Comparison of ENCODE assay signal across 22 cellular contexts in genomic region chr15:75656331-75656730, GRCh38. TPM values are rescaled to one million over a fixed set of nuclear protein-coding genes. Genes with fewer than 3 reads are reported as not detected.
"Had no signal": no experiment of that assay in that cellular context is flagged by ENCODE, and none has a peak within 500 bp of the region (broad histone marks: within the 10 kb centered on the region; RNA-seq: fewer than 3 reads in every experiment).

No MANE protein-coding gene starts in this region.

- H3K36me3 Mint-ChIP-seq: activated CD8-positive, alpha-beta memory T cell treated with anti-CD3 and anti-CD28 coated beads, Interleukin-2, amount 10 ng/mL, durations not matched to agents 7 days and 5 days; activated naive CD4-positive, alpha-beta T cell treated with anti-CD3 and anti-CD28 coated beads, Interleukin-2, amount 50 U/mL, for 24 hours; brain had no signal

- H3K27me3 Mint-ChIP-seq: activated CD4-positive, alpha-beta T cell treated with anti-CD3 and anti-CD28 coated beads, Interleukin-2, amount 10 ng/mL, durations not matched to agents 24 days and 14 days; activated CD8-positive, alpha-beta memory T cell treated with anti-CD3 and anti-CD28 coated beads, Interleukin-2, amount 10 ng/mL, durations not matched to agents 7 days and 5 days; activated naive CD4-positive, alpha-beta T cell treated with anti-CD3 and anti-CD28 coated beads, Interleukin-2, amount 50 U/mL, for 24 hours; activated T-cell treated with anti-CD3 and anti-CD28 coated beads, Interleukin-2, amount 50 U/mL, for 24 hours; brain; T-helper 17 cell had no signal

- H3K27ac Mint-ChIP-seq: activated B cell treated with CpG ODN at 0.5 μM for 24 hours; activated CD4-positive, alpha-beta T cell treated with anti-CD3 and anti-CD28 coated beads, Interleukin-2, amount 10 ng/mL, durations not matched to agents 24 days and 14 days; activated CD8-positive, alpha-beta memory T cell treated with anti-CD3 and anti-CD28 coated beads, Interleukin-2, amount 10 ng/mL, durations not matched to agents 7 days and 5 days; activated naive CD4-positive, alpha-beta T cell treated with anti-CD3 and anti-CD28 coated beads, Interleukin-2, amount 50 U/mL, for 24 hours; activated T-cell treated with anti-CD3 and anti-CD28 coated beads, Interleukin-2, amount 50 U/mL, for 24 hours; activated T-helper 1 cell treated with anti-CD3 and anti-CD28 coated beads, Interleukin-12 subunit alpha, Interleukin-12 subunit beta, Interleukin-2, Interleukin-4 antibody, amounts not matched to agents 30 ng/mL and 10 ng/mL and 1 ng/mL, durations not matched to agents 14 hours and 24 hours and 36 hours; T-helper 17 cell had no signal

- ATAC-seq: activated CD8-positive, alpha-beta memory T cell treated with anti-CD3 and anti-CD28 coated beads, Interleukin-2, amount 10 ng/mL, durations not matched to agents 7 days and 5 days; T-helper 17 cell had no signal

- H3K4me1 Mint-ChIP-seq: activated B cell treated with CpG ODN at 0.5 μM for 24 hours had no signal

- DNase-seq: activated B cell treated with CpG ODN at 0.5 μM for 24 hours; activated CD4-positive, alpha-beta T cell treated with anti-CD3 and anti-CD28 coated beads for 1 hour; activated CD4-positive, alpha-beta T cell treated with anti-CD3 and anti-CD28 coated beads, Interleukin-2, amount 10 ng/mL, durations not matched to agents 24 days and 14 days; activated CD4-positive, alpha-beta T cell treated with anti-CD3 and anti-CD28 coated beads, Interleukin-2, amount 50 U/mL, for 48 hours; activated CD8-positive, alpha-beta memory T cell treated with anti-CD3 and anti-CD28 coated beads, Interleukin-2, amount 10 ng/mL, durations not matched to agents 7 days and 5 days; activated effector memory CD4-positive, alpha-beta T cell treated with Interleukin-2 at 50 U/mL for 16 hours; activated naive CD4-positive, alpha-beta T cell; activated T-cell treated with anti-CD3 and anti-CD28 coated beads, Interleukin-2, amount 50 U/mL, for 24 hours; aorta; Kasumi-1; KBM-7; NCI-H1048; NCI-H1930; NCI-H2107; Peyer's patch; SIG-M5; T-helper 17 cell; T-helper 9 cell had no signal

- H3K27me3 ChIP-seq: cardiac muscle cell, Peyer's patch had no signal

- H3K27ac ChIP-seq: cardiac muscle cell, Peyer's patch had no signal

- H3K9me3 ChIP-seq: Peyer's patch had no signal

- H3K4me3 Mint-ChIP-seq: activated B cell treated with CpG ODN at 0.5 μM for 24 hours; activated CD4-positive, alpha-beta T cell treated with anti-CD3 and anti-CD28 coated beads, Interleukin-2, amount 10 ng/mL, durations not matched to agents 24 days and 14 days; activated CD8-positive, alpha-beta memory T cell treated with anti-CD3 and anti-CD28 coated beads, Interleukin-2, amount 10 ng/mL, durations not matched to agents 7 days and 5 days; activated naive CD4-positive, alpha-beta T cell treated with anti-CD3 and anti-CD28 coated beads, Interleukin-2, amount 50 U/mL, for 24 hours; activated T-cell treated with anti-CD3 and anti-CD28 coated beads, Interleukin-2, amount 50 U/mL, for 24 hours; activated T-helper 1 cell treated with anti-CD3 and anti-CD28 coated beads, Interleukin-12 subunit alpha, Interleukin-12 subunit beta, Interleukin-2, Interleukin-4 antibody, amounts not matched to agents 30 ng/mL and 10 ng/mL and 1 ng/mL, durations not matched to agents 14 hours and 24 hours and 36 hours; brain; T-helper 17 cell had no signal

- H3K36me3 ChIP-seq: cardiac muscle cell had no signal

- H3K9me3 Mint-ChIP-seq: activated B cell treated with CpG ODN at 0.5 μM for 24 hours; activated CD4-positive, alpha-beta T cell treated with anti-CD3 and anti-CD28 coated beads, Interleukin-2, amount 10 ng/mL, durations not matched to agents 24 days and 14 days; activated naive CD4-positive, alpha-beta T cell treated with anti-CD3 and anti-CD28 coated beads, Interleukin-2, amount 50 U/mL, for 24 hours; activated T-cell treated with anti-CD3 and anti-CD28 coated beads, Interleukin-2, amount 50 U/mL, for 24 hours; activated T-helper 1 cell treated with anti-CD3 and anti-CD28 coated beads, Interleukin-12 subunit alpha, Interleukin-12 subunit beta, Interleukin-2, Interleukin-4 antibody, amounts not matched to agents 30 ng/mL and 10 ng/mL and 1 ng/mL, durations not matched to agents 14 hours and 24 hours and 36 hours; brain had no signal

- H3K4me3 ChIP-seq: cardiac muscle cell, Peyer's patch had no signal

RNA-seq across cellular contexts. Expression of gene CSPG4, which starts 56.3 kb away (rescaled TPM):
- total RNA-seq: activated B cell treated with CpG ODN at 0.5 μM for 24 hours; activated CD4-positive, alpha-beta T cell treated with anti-CD3 and anti-CD28 coated beads, Interleukin-2, amount 10 ng/mL, durations not matched to agents 24 days and 14 days; activated T-helper 1 cell treated with anti-CD3 and anti-CD28 coated beads, Interleukin-12 subunit alpha, Interleukin-12 subunit beta, Interleukin-2, Interleukin-4 antibody, amounts not matched to agents 30 ng/mL and 10 ng/mL and 1 ng/mL, durations not matched to agents 14 hours and 24 hours and 36 hours had no signal
